Comparison of ENCODE assay signal across 8 cellular contexts in the genomic region with DNA sequence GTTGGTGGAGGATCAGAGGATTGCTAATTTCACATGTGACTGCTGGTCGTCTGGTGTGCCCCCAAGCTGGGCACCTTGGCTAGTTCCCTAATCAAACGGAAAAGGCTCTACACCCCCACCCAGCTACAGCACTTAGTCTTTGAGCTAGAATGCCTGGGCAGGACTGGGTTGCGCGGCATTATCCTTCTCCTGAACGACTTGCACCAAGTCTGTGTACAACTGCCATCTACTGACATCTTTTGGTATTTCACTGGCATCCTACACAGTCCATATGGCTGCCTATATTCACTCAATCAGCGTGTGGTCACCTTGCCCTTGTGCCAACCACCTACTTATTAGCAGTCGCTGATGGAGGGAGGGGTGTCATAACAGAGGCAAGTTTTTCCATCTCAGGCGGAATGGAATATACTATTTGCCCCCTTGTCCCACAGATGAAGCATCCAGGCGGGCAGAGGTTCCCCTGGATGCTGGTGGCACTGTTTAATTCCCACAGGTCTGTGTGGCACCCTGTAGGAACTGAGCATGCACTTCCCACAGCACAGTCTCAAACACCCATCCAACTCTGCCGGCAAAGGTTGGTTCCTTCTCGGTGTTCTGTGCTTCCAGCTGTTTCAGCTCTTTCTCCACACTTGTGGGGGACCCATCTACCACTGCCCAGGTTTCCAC.
DNase-seq lines count a peak whose midpoint lies in the region; ATAC-seq and TF ChIP-seq lines count a peak whose summit lies in the region.

No MANE protein-coding gene starts in this region.

- peak; percentile 83 for TF ChIP-seq CTCF in VCaP (conservative IDR thresholded peaks at IDR 0.05)
- peak; percentile 62 for TF ChIP-seq CTCF in nephron progenitor cell (IDR thresholded peaks at IDR 0.05)

- intact Hi-C loops in posterior vena cava (cut with DNase I), result loop anchor here in 1 of 2 donors (5.0 kb wide), 1 partner anchor 41 kb away; no protein-coding TSS in a partner anchor

- no peak overlapping the region for H3K4me3 Mint-ChIP-seq in CD4-positive, CD25-positive, alpha-beta regulatory T cell
- no peak overlapping the region for H3K4me3 Mint-ChIP-seq in nephron progenitor cell

- H3K4me1 ChIP-seq in CD4-positive, CD25-positive, alpha-beta regulatory T cell (ENCODE audit: control insufficient read depth, insufficient read depth, low read length, poor library complexity, severe bottlenecking), result no peaks in the 10 kb centered on the region

- peaks cover 0 to 2% (median 0%) of the 10 kb centered on the region in 4 donors for H3K4me1 Mint-ChIP-seq in CD4-positive, CD25-positive, alpha-beta regulatory T cell
- no peaks in the 10 kb centered on the region for H3K4me1 Mint-ChIP-seq in nephron progenitor cell

- no peaks in the 10 kb centered on the region for H3K36me3 ChIP-seq in CD4-positive, CD25-positive, alpha-beta regulatory T cell (ENCODE audit: control insufficient read depth, insufficient read depth, low read length)

- H3K27me3 Mint-ChIP-seq in CD4-positive, CD25-positive, alpha-beta regulatory T cell, result peaks cover 5% of the 10 kb centered on the region
- no peaks in the 10 kb centered on the region for H3K27me3 Mint-ChIP-seq in nephron progenitor cell (ENCODE audit: low read depth, poor library complexity)

- peaks cover 0 to 11% (median 0%) of the 10 kb centered on the region in 7 donors for H3K9me3 Mint-ChIP-seq in CD4-positive, CD25-positive, alpha-beta regulatory T cell
- H3K9me3 Mint-ChIP-seq in nephron progenitor cell, result peaks cover 17% of the 10 kb centered on the region

- peak; percentile 65 to 69 for ATAC-seq in CD4-positive, CD25-positive, alpha-beta regulatory T cell (ENCODE audit: low read depth in 2 of 2)
- ATAC-seq in GM18502 (IDR thresholded peaks at IDR 0.05; ENCODE audit: poor library complexity, unreplicated experiment), result peak; percentile 95
- peak; percentile 84 for ATAC-seq in HG02763 (IDR thresholded peaks at IDR 0.05; ENCODE audit: unreplicated experiment)

- no peak overlapping the region for H3K27ac Mint-ChIP-seq in CD4-positive, CD25-positive, alpha-beta regulatory T cell
- no peak overlapping the region for H3K27ac Mint-ChIP-seq in nephron progenitor cell

- H3K36me3 Mint-ChIP-seq in CD4-positive, CD25-positive, alpha-beta regulatory T cell, result no peaks in the 10 kb centered on the region
- no peaks in the 10 kb centered on the region for H3K36me3 Mint-ChIP-seq in nephron progenitor cell (ENCODE audit: low read depth)

- no peaks in the 10 kb centered on the region for H3K27me3 ChIP-seq in CD4-positive, CD25-positive, alpha-beta regulatory T cell (ENCODE audit: control insufficient read depth, insufficient read depth, low read length)

- H3K4me3 ChIP-seq in CD4-positive, CD25-positive, alpha-beta regulatory T cell (ENCODE audit: low read depth, low read length), result no peak overlapping the region

- H3K27ac ChIP-seq in CD4-positive, CD25-positive, alpha-beta regulatory T cell (ENCODE audit: insufficient read depth, low read length, poor library complexity, severe bottlenecking), result no peak overlapping the region
- H3K27ac ChIP-seq in VCaP, result no peak overlapping the region
- peak overlapping the region; percentile 48 for H3K27ac ChIP-seq in epithelial cell of prostate

- H3K9me3 ChIP-seq in CD4-positive, CD25-positive, alpha-beta regulatory T cell (ENCODE audit: control insufficient read depth in 2 of 2, low read length in 2 of 2), result no peaks in the 10 kb centered on the region

- peak in 2 of 3 donors; percentile 53 to 59 for DNase-seq in CD4-positive, CD25-positive, alpha-beta regulatory T cell
- peak; percentile 64 for DNase-seq in NAMALWA (ENCODE audit: low spot score)
- peak; percentile 48 for DNase-seq in epithelial cell of prostate (ENCODE audit: low read depth, low spot score)
- peak; percentile 38 for DNase-seq in nephron progenitor cell
- DNase-seq in posterior vena cava (ENCODE audit: low spot score), result no peak
